ENCODE assay signal across 7 cellular contexts in genomic region chr7:555551-556160, GRCh38. TPM values are rescaled to one million over a fixed set of nuclear protein-coding genes. Genes with fewer than 3 reads are reported as not detected.
"Had no signal": no experiment of that assay in that cellular context is flagged by ENCODE, and none has a peak within 500 bp of the region (broad histone marks: within the 10 kb centered on the region; RNA-seq: fewer than 3 reads in every experiment).

No MANE protein-coding gene starts in this region.

- DNase-seq: H7, HFFc6, KBM-7 had no signal

- H3K36me3 ChIP-seq: HAP-1 had no signal

- ATAC-seq: GM23338, HCT116 had no signal

- H3K4me3 ChIP-seq: GM23338, HAP-1 had no signal

- H3K4me1 ChIP-seq: HAP-1 had no signal

- H3K9me3 ChIP-seq: HAP-1 had no signal

RNA-seq across cellular contexts. Expression of gene PDGFA, which starts 36.0 kb away (rescaled TPM):
- polyA plus RNA-seq: IgD-negative memory B cell had no signal
